ENCODE assay signal across 9 cellular contexts in genomic region chr4:145934434-145935047, GRCh38. TPM values are rescaled to one million over a fixed set of nuclear protein-coding genes. Genes with fewer than 3 reads are reported as not detected.
DNase-seq lines count a peak whose midpoint lies in the region; ATAC-seq and TF ChIP-seq lines count a peak whose summit lies in the region.
"Had no signal": no experiment of that assay in that cellular context is flagged by ENCODE, and none has a peak within 500 bp of the region (broad histone marks: within the 10 kb centered on the region; RNA-seq: fewer than 3 reads in every experiment).

No MANE protein-coding gene starts in this region.

- H3K36me3 Mint-ChIP-seq in activated B cell treated with CpG ODN at 0.5 μM for 24 hours (ENCODE audit: low read depth) (peaks cover 10% of the 10 kb centered on the region), mesothelial cell of epicardium (no peaks in the 10 kb centered on the region)

- H3K9me3 Mint-ChIP-seq in activated B cell treated with CpG ODN at 0.5 μM for 24 hours (no peaks in the 10 kb centered on the region), mesothelial cell of epicardium (no peaks in the 10 kb centered on the region)

- H3K4me1 Mint-ChIP-seq in activated B cell treated with CpG ODN at 0.5 μM for 24 hours (peaks cover 63% of the 10 kb centered on the region), mesothelial cell of epicardium (peaks cover 63% of the 10 kb centered on the region)

- H3K27ac ChIP-seq in right atrium auricular region, result peak overlapping the region; percentile 27 to 96

- no peaks in the 10 kb centered on the region for H3K36me3 ChIP-seq in right atrium auricular region

- H3K27ac Mint-ChIP-seq in activated B cell treated with CpG ODN at 0.5 μM for 24 hours (peak overlapping the region; percentile 92), mesothelial cell of epicardium (peak overlapping the region; percentile 99)

- H3K27me3 Mint-ChIP-seq in activated B cell treated with CpG ODN at 0.5 μM for 24 hours (no peaks in the 10 kb centered on the region), mesothelial cell of epicardium (ENCODE audit: low read depth) (no peaks in the 10 kb centered on the region)

- CTCF ChIA-PET in activated B cell treated with CpG ODN at 0.5 μM for 24 hours (lab: Charles Lee) (no interaction called here), GM10248 (lab: Yijun Ruan, JAX) (interaction anchor here (1.1 kb wide), 1 partner anchor 22 kb away, joined by 3 read pairs; no protein-coding TSS in a partner anchor)

- ATAC-seq in activated B cell treated with CpG ODN at 0.5 μM for 24 hours (ENCODE audit: low read depth) (no peak), HG03159 (IDR thresholded peaks at IDR 0.05; ENCODE audit: unreplicated experiment) (no peak), HG03565 (IDR thresholded peaks at IDR 0.05; ENCODE audit: unreplicated experiment) (no peak)

- TF ChIP-seq CTCF in right atrium auricular region (IDR thresholded peaks at IDR 0.05) (no peak), activated B cell treated with CpG ODN at 0.5 μM for 24 hours (IDR thresholded peaks at IDR 0.05) (no peak), mesothelial cell of epicardium (IDR thresholded peaks at IDR 0.05; ENCODE audit: unreplicated experiment) (no peak), foreskin fibroblast (IDR thresholded peaks at IDR 0.05; ENCODE audit: low read depth, low read length) (no peak), GM10248 (IDR thresholded peaks at IDR 0.05; ENCODE audit: control extremely low read depth, extremely low read depth, low read depth, missing control alignments) (no peak)

- peak overlapping the region; percentile 96 for H3K4me3 Mint-ChIP-seq in activated B cell treated with CpG ODN at 0.5 μM for 24 hours
- H3K4me3 Mint-ChIP-seq in mesothelial cell of epicardium, result peak overlapping the region; percentile 93

- POLR2A ChIA-PET in activated B cell treated with CpG ODN at 0.5 μM for 24 hours (lab: Charles Lee) (no interaction called here), GM10248 (lab: Yijun Ruan, JAX) (no interaction called here)

- H3K4me3 ChIP-seq in right atrium auricular region, result no peak overlapping the region
- no peak overlapping the region for H3K4me3 ChIP-seq in foreskin fibroblast (ENCODE audit: low read depth in 1 of 2, low read length in 2 of 2)

- H3K9me3 ChIP-seq in right atrium auricular region, result no peaks in the 10 kb centered on the region

- intact Hi-C loops in cardiac septum (cut with DNase I) (loop anchor here (5.0 to 10.0 kb wide), 2 partner anchors 47 to 760 kb away; no protein-coding TSS in a partner anchor), activated B cell treated with CpG ODN at 0.5 μM for 24 hours (cut with micrococcal nuclease) (loop anchor here (5.0 to 10.0 kb wide), 5 partner anchors 47 to 1680 kb away; partner anchors contain the start of genes SLC10A7 and TMEM184C)

- H3K4me1 ChIP-seq in right atrium auricular region, result peaks cover 0 to 41% of the 10 kb centered on the region in 2 donors

- no peak for DNase-seq in right atrium auricular region (ENCODE audit: low spot score)
- DNase-seq in cardiac septum (ENCODE audit: low spot score), result no peak
- DNase-seq in activated B cell treated with CpG ODN at 0.5 μM for 24 hours, result no peak
- no peak for DNase-seq in mesothelial cell of epicardium (ENCODE audit: low spot score in 2 of 2, unreplicated experiment in 2 of 2)
- DNase-seq in foreskin fibroblast, result no peak
- no peak for DNase-seq in GM10248 (ENCODE audit: extremely low spot score)
- DNase-seq: DMS79 had no signal

- no peaks in the 10 kb centered on the region for H3K27me3 ChIP-seq in right atrium auricular region

RNA-seq across cellular contexts. Expression of gene ZNF827, which starts 4.1 kb away (rescaled TPM):
- total RNA-seq in right atrium auricular region, result 10 to 100 TPM in 1 of 2 donors, 1 to 10 TPM in 1; 8.5 to 16.9 TPM
- 28.3 TPM for total RNA-seq in cardiac septum
- total RNA-seq in activated B cell treated with CpG ODN at 0.5 μM for 24 hours, result 23.9 and 27.2 TPM in 2 replicates
- total RNA-seq in mesothelial cell of epicardium, result 97.8 to 116 TPM (median 100 TPM) in 3 replicates
